ENCODE assay signal across 24 cellular contexts in genomic region chr4:85956296-85956955, GRCh38.
DNase-seq lines count a peak whose midpoint lies in the region; ATAC-seq and TF ChIP-seq lines count a peak whose summit lies in the region.
"Had no signal": no experiment of that assay in that cellular context is flagged by ENCODE, and none has a peak within 500 bp of the region (broad histone marks: within the 10 kb centered on the region; RNA-seq: fewer than 3 reads in every experiment).

No MANE protein-coding gene starts in this region.

- no peaks in the 10 kb centered on the region for H3K9me2 ChIP-seq in Loucy (replicated peaks; ENCODE audit: low read depth, low read length)
- H3K9me2 ChIP-seq: SK-N-SH had no signal

- no peak for TF ChIP-seq CTCF in Loucy (conservative IDR thresholded peaks at IDR 0.05; ENCODE audit: low read length)
- TF ChIP-seq CTCF in neural progenitor cell (IDR thresholded peaks at IDR 0.05), result no peak
- no peak for TF ChIP-seq CTCF in chondrocyte (IDR thresholded peaks at IDR 0.05)
- no peak for TF ChIP-seq CTCF in mesothelial cell of epicardium (IDR thresholded peaks at IDR 0.05; ENCODE audit: unreplicated experiment)

- peak overlapping the region; percentile 13 for H3K4me2 ChIP-seq in Loucy (ENCODE audit: low read depth, low read length, poor library complexity, severe bottlenecking)
- H3K4me2 ChIP-seq in neural progenitor cell, result no peak overlapping the region
- H3K4me2 ChIP-seq: PC-9, SK-N-SH had no signal

- H3K9me3 Mint-ChIP-seq in neural progenitor cell, result no peaks in the 10 kb centered on the region
- no peaks in the 10 kb centered on the region for H3K9me3 Mint-ChIP-seq in chondrocyte (ENCODE audit: low read depth)
- no peaks in the 10 kb centered on the region for H3K9me3 Mint-ChIP-seq in mesothelial cell of epicardium
- H3K9me3 Mint-ChIP-seq: T-cell had no signal

- no peaks in the 10 kb centered on the region for H3K9me3 ChIP-seq in ES-I3 (ENCODE audit: control insufficient read depth, insufficient read depth, low read length)
- no peaks in the 10 kb centered on the region for H3K9me3 ChIP-seq in Loucy (ENCODE audit: insufficient read depth, low read depth, low read length)
- H3K9me3 ChIP-seq in iPS-15b (ENCODE audit: control insufficient read depth, insufficient read depth, low read length), result no peaks in the 10 kb centered on the region
- H3K9me3 ChIP-seq in neural progenitor cell (ENCODE audit: low read depth), result no peaks in the 10 kb centered on the region
- H3K9me3 ChIP-seq: SK-N-SH had no signal

- ATAC-seq in GM18502 (IDR thresholded peaks at IDR 0.05; ENCODE audit: poor library complexity, unreplicated experiment), result no peak
- ATAC-seq: T-cell had no signal

- H4K20me1 ChIP-seq in Loucy (ENCODE audit: insufficient read depth, low read length, poor library complexity, severe bottlenecking), result no peaks in the 10 kb centered on the region
- H4K20me1 ChIP-seq in neural progenitor cell (ENCODE audit: low read depth), result no peaks in the 10 kb centered on the region

- peaks cover 29% of the 10 kb centered on the region for H3K4me1 ChIP-seq in ES-I3 (ENCODE audit: insufficient read depth, low read length)
- H3K4me1 ChIP-seq in Loucy (ENCODE audit: insufficient read depth, low read length, poor library complexity, severe bottlenecking), result peaks cover 36% of the 10 kb centered on the region
- H3K4me1 ChIP-seq in iPS-15b (ENCODE audit: control insufficient read depth, insufficient read depth, low read length), result peaks cover 13% of the 10 kb centered on the region
- H3K4me1 ChIP-seq in neural progenitor cell, result no peaks in the 10 kb centered on the region

- no peaks in the 10 kb centered on the region for H3F3A ChIP-seq in Loucy (ENCODE audit: low read depth)
- H3F3A ChIP-seq in neural progenitor cell (ENCODE audit: low read depth), result no peaks in the 10 kb centered on the region

- H3K27me3 Mint-ChIP-seq in neural progenitor cell (ENCODE audit: insufficient read depth, low read depth) (peaks cover 2% of the 10 kb centered on the region), chondrocyte (ENCODE audit: low read depth) (no peaks in the 10 kb centered on the region), mesothelial cell of epicardium (ENCODE audit: low read depth) (no peaks in the 10 kb centered on the region)
- H3K27me3 Mint-ChIP-seq: CD8-positive, alpha-beta memory T cell; T-cell had no signal

- peak overlapping the region; percentile 75; the same call in 1 of the 2 replicates for H2AFZ ChIP-seq in Loucy (ENCODE audit: low read length)
- peak overlapping the region; percentile 75 for H2AFZ ChIP-seq in neural progenitor cell (replicated peaks)
- H2AFZ ChIP-seq: PC-9 had no signal

- no peak overlapping the region for H3K4me3 Mint-ChIP-seq in neural progenitor cell
- H3K4me3 Mint-ChIP-seq in chondrocyte (ENCODE audit: unreplicated experiment), result no peak overlapping the region
- no peak overlapping the region for H3K4me3 Mint-ChIP-seq in mesothelial cell of epicardium
- H3K4me3 Mint-ChIP-seq: CD8-positive, alpha-beta memory T cell; T-cell had no signal

- no peak overlapping the region for H3K27ac Mint-ChIP-seq in neural progenitor cell
- no peak overlapping the region for H3K27ac Mint-ChIP-seq in chondrocyte (ENCODE audit: unreplicated experiment)
- H3K27ac Mint-ChIP-seq in mesothelial cell of epicardium, result no peak overlapping the region
- H3K27ac Mint-ChIP-seq: CD8-positive, alpha-beta memory T cell; T-cell had no signal

- H3K36me3 ChIP-seq in ES-I3 (ENCODE audit: insufficient read depth, low read length), result no peaks in the 10 kb centered on the region
- H3K36me3 ChIP-seq in Loucy (ENCODE audit: insufficient read depth, low read length), result no peaks in the 10 kb centered on the region
- no peaks in the 10 kb centered on the region for H3K36me3 ChIP-seq in iPS-15b (ENCODE audit: control insufficient read depth, insufficient read depth, low read length)
- no peaks in the 10 kb centered on the region for H3K36me3 ChIP-seq in neural progenitor cell

- H3K9ac ChIP-seq in ES-I3 (ENCODE audit: low read depth, low read length) (peak overlapping the region; percentile 52; the same call in 1 of the 2 replicates), Loucy (ENCODE audit: low read depth, low read length, poor library complexity, severe bottlenecking) (no peak overlapping the region), iPS-15b (ENCODE audit: low read depth, low read length) (no peak overlapping the region), neural progenitor cell (no peak overlapping the region)
- H3K9ac ChIP-seq: SK-N-SH had no signal

- DNase-seq in neural progenitor cell (ENCODE audit: low spot score) (no peak), substantia nigra (lab: John Stamatoyannopoulos, UW) (no peak), chondrocyte (ENCODE audit: low spot score) (no peak), mesothelial cell of epicardium (ENCODE audit: low spot score in 2 of 2, unreplicated experiment in 2 of 2) (no peak)
- DNase-seq: Calu3; CD8-positive, alpha-beta memory T cell; H7; NCI-H1417; NCI-H1694 treated with DMSO at 0.1 percent for 48 hours; NCI-H2081 treated with DMSO at 0.1 percent for 48 hours; NCI-H2171 treated with DMSO at 0.1 percent for 48 hours; NCI-H446; NCI-H526; SIG-M5; SK-N-SH; T-cell had no signal

- peaks cover 18% of the 10 kb centered on the region for H3K4me1 Mint-ChIP-seq in neural progenitor cell
- H3K4me1 Mint-ChIP-seq in chondrocyte (ENCODE audit: low read depth), result peaks cover 60% of the 10 kb centered on the region
- H3K4me1 Mint-ChIP-seq in mesothelial cell of epicardium, result peaks cover 23% of the 10 kb centered on the region
- H3K4me1 Mint-ChIP-seq: CD8-positive, alpha-beta memory T cell; T-cell had no signal

- H3K27me3 ChIP-seq in Loucy (ENCODE audit: insufficient read depth, low read length, poor library complexity, severe bottlenecking) (no peaks in the 10 kb centered on the region), iPS-15b (ENCODE audit: control insufficient read depth, insufficient read depth, low read length) (no peaks in the 10 kb centered on the region), neural progenitor cell (no peaks in the 10 kb centered on the region)

- H3K4me3 ChIP-seq in Loucy (ENCODE audit: low read length, poor library complexity, severe bottlenecking), result no peak overlapping the region
- H3K4me3 ChIP-seq in iPS-15b (ENCODE audit: low read depth, low read length), result peak overlapping the region; percentile 10
- no peak overlapping the region for H3K4me3 ChIP-seq in neural progenitor cell
- H3K4me3 ChIP-seq: PC-9 had no signal

- H3K36me3 Mint-ChIP-seq in neural progenitor cell (no peaks in the 10 kb centered on the region), chondrocyte (ENCODE audit: low read depth) (peaks cover 3% of the 10 kb centered on the region), mesothelial cell of epicardium (no peaks in the 10 kb centered on the region)
- H3K36me3 Mint-ChIP-seq: CD8-positive, alpha-beta memory T cell; T-cell had no signal

- no peak overlapping the region for H3K27ac ChIP-seq in neural progenitor cell
- no peak overlapping the region for H3K27ac ChIP-seq in substantia nigra (ENCODE audit: low read depth, low read length, poor library complexity, severe bottlenecking)
- H3K27ac ChIP-seq: C4-2B, HL-60, PC-9, RWPE1 had no signal

- H3K79me2 ChIP-seq in Loucy (ENCODE audit: insufficient read depth, low read length) (no peaks in the 10 kb centered on the region), neural progenitor cell (ENCODE audit: low read depth) (no peaks in the 10 kb centered on the region)
